8 cellular contexts compared by ENCODE assay signal in genomic region chr15:76339302-76340197, GRCh38. TPM values are rescaled to one million over a fixed set of nuclear protein-coding genes. Genes with fewer than 3 reads are reported as not detected.
DNase-seq lines count a peak whose midpoint lies in the region; ATAC-seq and TF ChIP-seq lines count a peak whose summit lies in the region.
"Had no signal": no experiment of that assay in that cellular context is flagged by ENCODE, and none has a peak within 500 bp of the region (broad histone marks: within the 10 kb centered on the region; RNA-seq: fewer than 3 reads in every experiment).

No MANE protein-coding gene starts in this region.

- WGBS in spleen, 5 donors: 7 to 12% (median 9%) methylated on average over 44 to 48 of the region's 48 CpGs

- H3K27ac Mint-ChIP-seq in T-helper 17 cell: peak overlapping the region; percentile 45

- no peaks in the 10 kb centered on the region for H3K9me3 ChIP-seq in T-helper 17 cell (ENCODE audit: control insufficient read depth, low read length, poor library complexity, severe bottlenecking)
- peaks cover 0 to 11% (median 0%) of the 10 kb centered on the region in 8 donors for H3K9me3 ChIP-seq in spleen

- no peak overlapping the region for H3K27ac ChIP-seq in spleen

- no peak for TF ChIP-seq CTCF in spleen (IDR thresholded peaks at IDR 0.05 in 8 of 11, conservative IDR thresholded peaks at IDR 0.05 in 3 of 11)

- peaks cover 50% of the 10 kb centered on the region for H3K4me1 Mint-ChIP-seq in T-helper 17 cell

- no peak for TF ChIP-seq POLR2A in spleen (IDR thresholded peaks at IDR 0.05)

- peak overlapping the region; percentile 28 to 67 (median 49) for H3K4me3 ChIP-seq in spleen

- no peak for ATAC-seq in T-helper 17 cell
- ATAC-seq in HG02763 (IDR thresholded peaks at IDR 0.05; ENCODE audit: unreplicated experiment): no peak
- ATAC-seq in HG02885 (IDR thresholded peaks at IDR 0.05; ENCODE audit: poor library complexity, unreplicated experiment): no peak

- H3K27me3 ChIP-seq in spleen (replicated peaks in 1 of 7): peaks cover 34 to 100% (median 100%) of the 10 kb centered on the region in 7 donors

- DNase-seq in GM19238 (ENCODE audit: insufficient read length, low spot score) (peak; percentile 22), T-helper 17 cell (no peak), germinal center (ENCODE audit: low spot score) (peak; percentile 31), spleen (no peak), T1000 (lab: John Stamatoyannopoulos, UW) (no peak)
- DNase-seq: foreskin melanocyte had no signal

- H3K36me3 ChIP-seq in spleen: no peaks in the 10 kb centered on the region

- intact Hi-C loops in spleen (cut with DNase I; ENCODE audit: low total_unique reads): no loop called here

- peaks cover 83% of the 10 kb centered on the region for H3K27me3 Mint-ChIP-seq in T-helper 17 cell

- H3K36me3 Mint-ChIP-seq in T-helper 17 cell (ENCODE audit: low read depth): peaks cover 15% of the 10 kb centered on the region

- peak overlapping the region; percentile 93 for H3K4me3 Mint-ChIP-seq in T-helper 17 cell

- H3K4me1 ChIP-seq in spleen: peaks cover 56 to 94% (median 85%) of the 10 kb centered on the region in 6 donors

RNA-seq across cellular contexts. Expression of gene ISL2, which starts 3.0 kb away (rescaled TPM):
- total RNA-seq in T-helper 17 cell (not detected), spleen (1 to 10 TPM in 1 of 7 donors, under 1 TPM in 6; 0.32 to 1.1 (median 0.52) TPM)
- under 1 TPM; 0.20 to 0.29 (median 0.22) TPM for polyA plus RNA-seq in spleen

RNA-seq across cellular contexts. Expression of gene ETFA, which starts 28.3 kb away (rescaled TPM):
- total RNA-seq in T-helper 17 cell (10 to 100 TPM; 37.0 to 68.2 TPM), spleen (10 to 100 TPM; 62.5 to 98.5 (median 82.4) TPM)
- polyA plus RNA-seq in spleen: 10 to 100 TPM; 49.7 to 86.8 (median 65.2) TPM

Comparison
In these comparisons a context has a peak if more than half of its experiments do, and no peak if none do; other contexts are left out.
1. DNase-seq: peak in GM19238 (single experiment) and germinal center (single experiment); none in T-helper 17 cell (0 of 3), spleen (single experiment) and T1000 (single experiment).